In genomic region chr1:158283965-158284364, GRCh38 we compare ENCODE assay signal across 10 cellular contexts. TPM values are rescaled to one million over a fixed set of nuclear protein-coding genes. Genes with fewer than 3 reads are reported as not detected.
DNase-seq lines count a peak whose midpoint lies in the region; ATAC-seq and TF ChIP-seq lines count a peak whose summit lies in the region.
"Had no signal": no experiment of that assay in that cellular context is flagged by ENCODE, and none has a peak within 500 bp of the region (broad histone marks: within the 10 kb centered on the region; RNA-seq: fewer than 3 reads in every experiment).

No MANE protein-coding gene starts in this region.

- peaks cover 45% of the 10 kb centered on the region for H3K4me1 Mint-ChIP-seq in memory B cell

- H3K4me1 ChIP-seq in colonic mucosa = no peaks in the 10 kb centered on the region

- H3K36me3 ChIP-seq in colonic mucosa = no peaks in the 10 kb centered on the region
- H3K36me3 ChIP-seq: heart left ventricle had no signal

- peak overlapping the region; percentile 25 for H3K27ac Mint-ChIP-seq in memory B cell

- H3K9me3 ChIP-seq in colonic mucosa = no peaks in the 10 kb centered on the region

- peak overlapping the region; percentile 16 for H3K4me3 Mint-ChIP-seq in memory B cell

- H3K36me3 Mint-ChIP-seq in memory B cell = peaks cover 10% of the 10 kb centered on the region

- H3K4me3 ChIP-seq in colonic mucosa = no peak overlapping the region
- H3K4me3 ChIP-seq: heart left ventricle had no signal

- DNase-seq in memory B cell (ENCODE audit: low spot score in 2 of 2) = no peak
- DNase-seq in activated CD8-positive, alpha-beta memory T cell treated with anti-CD3 and anti-CD28 coated beads for 24 hours = no peak
- no peak for DNase-seq in colonic mucosa
- DNase-seq in activated CD4-positive, alpha-beta T cell treated with anti-CD3 and anti-CD28 coated beads, Interleukin-2, amount 50 U/mL, for 1 hour = no peak
- DNase-seq: activated CD4-positive, alpha-beta T cell treated with anti-CD3 and anti-CD28 coated beads, Interleukin-2, amount 50 U/mL, for 48 hours; heart left ventricle had no signal

- TF ChIP-seq CTCF in colonic mucosa (IDR thresholded peaks at IDR 0.05) = no peak

- H3K9me3 Mint-ChIP-seq in memory B cell = peaks cover 4% of the 10 kb centered on the region

- no peak overlapping the region for H3K27ac ChIP-seq in colonic mucosa

- ATAC-seq in GM18861 (IDR thresholded peaks at IDR 0.05; ENCODE audit: unreplicated experiment) (peak; percentile 65), GM21786 (IDR thresholded peaks at IDR 0.05; ENCODE audit: unreplicated experiment) (peak; percentile 48), HG03558 (IDR thresholded peaks at IDR 0.05; ENCODE audit: extremely low read depth, unreplicated experiment) (peak; percentile 32), memory B cell (ENCODE audit: low read depth) (no peak), GM21576 (IDR thresholded peaks at IDR 0.05; ENCODE audit: unreplicated experiment) (no peak)
- ATAC-seq: heart left ventricle had no signal

- intact Hi-C loops in colonic mucosa (cut with DNase I) = no loop called here

- no peaks in the 10 kb centered on the region for H3K27me3 Mint-ChIP-seq in memory B cell

- H3K27me3 ChIP-seq in colonic mucosa = no peaks in the 10 kb centered on the region

- H3K9ac ChIP-seq in colonic mucosa (ENCODE audit: low read depth in 2 of 2, low read length in 2 of 2) = no peak overlapping the region

RNA-seq across cellular contexts. Expression of gene CD1C, which starts 5.8 kb away (rescaled TPM):
- under 1 TPM; 0.32 to 0.98 TPM for total RNA-seq in colonic mucosa

RNA-seq across cellular contexts. Expression of gene CD1A, which starts 29.7 kb away (rescaled TPM):
- under 1 TPM in 1 of 2 donors, not detected in 1; 0.11 TPM for total RNA-seq in colonic mucosa

RNA-seq across cellular contexts. Expression of gene CD1B, which starts 47.4 kb away (rescaled TPM):
- not detected for total RNA-seq in colonic mucosa

Comparison
In these comparisons a context has a peak if more than half of its experiments do, and no peak if none do; other contexts are left out.
1. ATAC-seq: peak in GM18861 (single experiment), GM21786 (single experiment) and HG03558 (single experiment); none in memory B cell (single experiment) and GM21576 (single experiment).